8 cellular contexts compared by ENCODE assay signal in the genomic region with DNA sequence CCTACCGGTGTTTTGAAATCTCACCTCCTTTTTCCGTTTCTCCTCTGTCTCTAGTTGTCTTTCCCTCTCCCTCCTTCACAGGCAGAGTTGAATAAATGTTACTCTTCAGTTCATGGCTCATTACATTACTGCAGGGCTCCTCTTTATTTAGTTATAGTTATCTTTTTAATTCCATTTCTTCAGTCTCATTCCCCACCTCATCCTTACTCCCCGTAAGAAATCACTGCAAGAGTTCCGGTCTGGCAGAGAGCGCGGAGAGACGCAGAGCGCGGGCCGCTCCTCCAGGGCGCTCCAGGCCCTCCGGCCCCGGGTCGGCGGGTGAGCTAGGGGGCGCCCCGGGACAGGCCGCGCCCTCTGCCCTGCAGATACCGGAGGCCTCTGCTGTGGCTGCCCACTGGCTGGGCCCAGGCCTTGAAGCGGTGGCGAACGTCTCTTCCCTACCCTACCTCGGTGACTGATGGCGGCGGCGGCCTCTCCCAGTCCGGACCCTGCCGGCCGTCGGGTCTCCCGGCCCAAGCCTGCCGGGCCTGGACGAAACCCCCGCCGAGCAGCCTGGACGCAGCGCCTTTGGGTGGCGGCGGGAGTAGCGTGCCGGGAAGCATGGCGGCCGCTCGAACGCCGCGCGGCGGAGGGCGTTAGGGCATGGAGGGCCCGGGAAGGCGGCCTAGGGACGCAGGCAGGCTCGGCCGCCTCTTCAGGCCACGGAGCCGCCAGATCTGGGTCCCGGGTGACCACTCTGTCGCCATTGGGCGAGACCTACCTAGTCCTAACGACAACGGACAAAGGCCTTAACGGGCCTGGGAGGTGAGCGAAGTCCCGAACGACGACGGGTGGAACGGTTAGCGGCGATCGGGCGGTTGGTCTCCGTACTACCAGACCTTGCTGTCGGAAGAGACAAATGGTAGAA. TPM values are rescaled to one million over a fixed set of nuclear protein-coding genes. Genes with fewer than 3 reads are reported as not detected.
DNase-seq lines count a peak whose midpoint lies in the region; ATAC-seq and TF ChIP-seq lines count a peak whose summit lies in the region.

No MANE protein-coding gene starts in this region.

- DNase-seq in NCI-H1417 (lab: John Stamatoyannopoulos, UW) (peak; percentile 44 to 93 (median 89)), coronary artery (ENCODE audit: low spot score) (peak; percentile 86), left lung (peak; percentile 87 to 96), NCI-H1048 (lab: John Stamatoyannopoulos, UW) (no peak)
- DNase-seq in activated CD4-positive, alpha-beta T cell treated with anti-CD3 and anti-CD28 coated beads for 36 hours = peak; percentile 81
- DNase-seq in stimulated activated CD4-positive, alpha-beta T cell treated with anti-CD3 and anti-CD28 coated beads, Interleukin-2, amount 100 ng/mL, for 48 hours = peak; percentile 59 to 65

- H3K27ac ChIP-seq in coronary artery = peak overlapping the region; percentile 93 to 94
- peak overlapping the region; percentile 98 for H3K27ac ChIP-seq in left lung

- peaks cover 4 to 27% of the 10 kb centered on the region in 2 donors for H3K4me1 ChIP-seq in left lung

- no peaks in the 10 kb centered on the region for H3K36me3 ChIP-seq in left lung

- H3K9me3 Mint-ChIP-seq in activated CD4-positive, alpha-beta T cell treated with anti-CD3 and anti-CD28 coated beads for 36 hours (ENCODE audit: low read depth) = no peaks in the 10 kb centered on the region

- H3K4me1 Mint-ChIP-seq in activated CD4-positive, alpha-beta T cell treated with anti-CD3 and anti-CD28 coated beads for 36 hours = peaks cover 24% of the 10 kb centered on the region

- peak overlapping the region; percentile 94 for H3K27ac Mint-ChIP-seq in activated CD4-positive, alpha-beta T cell treated with anti-CD3 and anti-CD28 coated beads for 36 hours

- CTCF ChIA-PET in activated CD4-positive, alpha-beta T cell treated with anti-CD3 and anti-CD28 coated beads for 36 hours (lab: Charles Lee) = interaction anchor here (1.0 to 1.5 kb wide), 5 partner anchors 11 to 74 kb away, joined by 3 to 5 read pairs (median 3); a partner anchor contains a TSS

- TF ChIP-seq CTCF in GM12875 (IDR thresholded peaks at IDR 0.05; ENCODE audit: borderline replicate concordance, insufficient read depth, low read depth, low read length) (peak; percentile 50), coronary artery (IDR thresholded peaks at IDR 0.05) (no peak), left lung (IDR thresholded peaks at IDR 0.05) (peak in 1 of 2 donors; percentile 28)

- H3K27me3 ChIP-seq in left lung = no peaks in the 10 kb centered on the region

- H3K4me3 ChIP-seq in GM12875 (ENCODE audit: low read depth, low read length) = peak overlapping the region; percentile 62
- H3K4me3 ChIP-seq in coronary artery = peak overlapping the region; percentile 71
- peak overlapping the region; percentile 42 to 50 for H3K4me3 ChIP-seq in left lung

- H3K4me3 Mint-ChIP-seq in activated CD4-positive, alpha-beta T cell treated with anti-CD3 and anti-CD28 coated beads for 36 hours = peak overlapping the region; percentile 85

- H3K9me3 ChIP-seq in left lung = no peaks in the 10 kb centered on the region

- no peaks in the 10 kb centered on the region for H3K27me3 Mint-ChIP-seq in activated CD4-positive, alpha-beta T cell treated with anti-CD3 and anti-CD28 coated beads for 36 hours

- H3K36me3 Mint-ChIP-seq in activated CD4-positive, alpha-beta T cell treated with anti-CD3 and anti-CD28 coated beads for 36 hours (ENCODE audit: low read depth) = peaks cover 2% of the 10 kb centered on the region

- POLR2A ChIA-PET in activated CD4-positive, alpha-beta T cell treated with anti-CD3 and anti-CD28 coated beads for 36 hours (lab: Charles Lee) = interaction anchor here (0.7 kb wide), 1 partner anchor 271 kb away, joined by 3 read pairs; a partner anchor contains a TSS

- ATAC-seq in HG02610 (IDR thresholded peaks at IDR 0.05; ENCODE audit: unreplicated experiment) (peak; percentile 81), left lung (peak; percentile 95)
- peak; percentile 78 for ATAC-seq in activated CD4-positive, alpha-beta T cell treated with anti-CD3 and anti-CD28 coated beads for 36 hours

- intact Hi-C loops in activated CD4-positive, alpha-beta T cell treated with anti-CD3 and anti-CD28 coated beads for 36 hours (cut with DNase I, micrococcal nuclease) = loop anchor here (1.0 to 2.0 kb wide), 8 partner anchors 11 to 190 kb away; no protein-coding TSS in a partner anchor
- intact Hi-C loops in left lung (cut with DNase I) = no loop called here

RNA-seq across cellular contexts. Expression of a gene that starts 16.4 kb away (rescaled TPM):
- total RNA-seq in activated CD4-positive, alpha-beta T cell treated with anti-CD3 and anti-CD28 coated beads for 36 hours = 10 to 100 TPM; 63.6 to 86.4 TPM
- total RNA-seq in left lung = 10 to 100 TPM; 41.2 to 47.2 TPM

RNA-seq across cellular contexts. Expression of a gene that starts 21.6 kb away (rescaled TPM):
- not detected for total RNA-seq in activated CD4-positive, alpha-beta T cell treated with anti-CD3 and anti-CD28 coated beads for 36 hours
- total RNA-seq in left lung = not detected

Comparison
In these comparisons a context has a peak if more than half of its experiments do, and no peak if none do; other contexts are left out.
1. intact Hi-C loops: an anchor here in activated CD4-positive, alpha-beta T cell treated with anti-CD3 and anti-CD28 coated beads for 36 hours (1.0 to 2.0 kb wide); none called in left lung.